Comparison of ENCODE assay signal across 2 cellular contexts in the genomic region with DNA sequence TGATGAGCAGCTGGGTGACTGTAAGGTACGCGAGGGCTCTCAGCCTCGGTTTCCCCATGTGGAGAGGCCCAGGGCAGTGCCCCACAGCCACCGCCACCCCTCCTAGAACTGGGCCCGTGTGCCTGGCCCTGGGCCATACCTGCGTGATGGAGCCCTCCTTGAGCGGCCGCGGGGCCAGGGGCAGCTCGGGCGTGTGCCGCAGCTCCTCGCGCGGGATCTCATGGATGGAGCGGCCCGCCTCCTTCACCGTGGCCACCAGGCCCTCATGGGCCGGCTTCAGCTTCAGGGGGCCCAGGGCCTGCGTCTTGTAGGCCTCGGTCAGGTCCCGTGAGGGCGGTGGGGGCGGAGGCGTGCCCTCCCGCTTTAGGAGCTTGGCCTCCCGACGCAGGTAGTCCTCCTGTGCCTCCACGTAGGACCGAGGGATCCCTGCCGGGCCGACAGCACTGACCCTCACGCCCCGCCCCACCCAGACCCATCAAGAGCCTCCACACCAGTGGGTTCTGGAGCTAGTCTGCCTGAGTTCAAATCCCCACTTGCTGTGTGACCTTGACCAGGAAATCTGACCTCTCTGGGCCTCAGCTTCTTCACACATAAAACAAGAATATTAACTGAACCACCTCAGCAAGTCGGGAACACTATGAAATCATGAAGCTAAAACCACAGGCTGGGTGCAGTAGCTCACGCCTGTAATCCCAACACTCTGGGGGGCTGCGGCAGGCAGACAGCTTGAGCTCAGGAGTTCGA.
A peak's percentile ranks its signal among the peaks of the same experiment; 100 is the strongest.
TF ChIP-seq lines count a peak whose summit lies in the region.

No MANE protein-coding gene starts in this region.

TF ChIP-seq in A549, 52 proteins besides CTCF, POLR2A, EP300 and RAD21:
- TF ChIP-seq ZFP36 (IDR thresholded peaks at IDR 0.05; ENCODE audit: borderline replicate concordance, partially characterized antibody) = peak; percentile 42
- TF ChIP-seq ESRRA (IDR thresholded peaks at IDR 0.05; ENCODE audit: borderline replicate concordance, low read length) = no peak
- no peak for TF ChIP-seq POLR2AphosphoS2 (conservative IDR thresholded peaks at IDR 0.05; ENCODE audit: low read length)
- TF ChIP-seq NR3C1 (IDR thresholded peaks at IDR 0.05) = no peak
- TF ChIP-seq GATA3 (IDR thresholded peaks at IDR 0.05; ENCODE audit: borderline replicate concordance) = no peak

TF ChIP-seq in K562, 482 proteins besides CTCF, POLR2A, EP300 and RAD21:
- TF ChIP-seq, protein P1, sequence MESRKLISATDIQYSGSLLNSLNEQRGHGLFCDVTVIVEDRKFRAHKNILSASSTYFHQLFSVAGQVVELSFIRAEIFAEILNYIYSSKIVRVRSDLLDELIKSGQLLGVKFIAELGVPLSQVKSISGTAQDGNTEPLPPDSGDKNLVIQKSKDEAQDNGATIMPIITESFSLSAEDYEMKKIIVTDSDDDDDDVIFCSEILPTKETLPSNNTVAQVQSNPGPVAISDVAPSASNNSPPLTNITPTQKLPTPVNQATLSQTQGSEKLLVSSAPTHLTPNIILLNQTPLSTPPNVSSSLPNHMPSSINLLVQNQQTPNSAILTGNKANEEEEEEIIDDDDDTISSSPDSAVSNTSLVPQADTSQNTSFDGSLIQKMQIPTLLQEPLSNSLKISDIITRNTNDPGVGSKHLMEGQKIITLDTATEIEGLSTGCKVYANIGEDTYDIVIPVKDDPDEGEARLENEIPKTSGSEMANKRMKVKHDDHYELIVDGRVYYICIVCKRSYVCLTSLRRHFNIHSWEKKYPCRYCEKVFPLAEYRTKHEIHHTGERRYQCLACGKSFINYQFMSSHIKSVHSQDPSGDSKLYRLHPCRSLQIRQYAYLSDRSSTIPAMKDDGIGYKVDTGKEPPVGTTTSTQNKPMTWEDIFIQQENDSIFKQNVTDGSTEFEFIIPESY (CRISPR knock-in tag; IDR thresholded peaks at IDR 0.05) = 0 out of 2 replicates have a peak, but pooled peaks have one; percentile 21
- TF ChIP-seq ZFP36 (IDR thresholded peaks at IDR 0.05; ENCODE audit: low read depth, low read length, partially characterized antibody) = peak; percentile 57
- no peak for TF ChIP-seq ZKSCAN8 (CRISPR knock-in tag; IDR thresholded peaks at IDR 0.05)
- no peak for TF ChIP-seq BACH1 (tag; IDR thresholded peaks at IDR 0.05)
- TF ChIP-seq EGR1 (conservative IDR thresholded peaks at IDR 0.05) = no peak
- TF ChIP-seq RCOR1 (IDR thresholded peaks at IDR 0.05; ENCODE audit: borderline replicate concordance in 1 of 2, low read depth in 2 of 2, low read length in 2 of 2) = no peak
- TF ChIP-seq, protein P2, sequence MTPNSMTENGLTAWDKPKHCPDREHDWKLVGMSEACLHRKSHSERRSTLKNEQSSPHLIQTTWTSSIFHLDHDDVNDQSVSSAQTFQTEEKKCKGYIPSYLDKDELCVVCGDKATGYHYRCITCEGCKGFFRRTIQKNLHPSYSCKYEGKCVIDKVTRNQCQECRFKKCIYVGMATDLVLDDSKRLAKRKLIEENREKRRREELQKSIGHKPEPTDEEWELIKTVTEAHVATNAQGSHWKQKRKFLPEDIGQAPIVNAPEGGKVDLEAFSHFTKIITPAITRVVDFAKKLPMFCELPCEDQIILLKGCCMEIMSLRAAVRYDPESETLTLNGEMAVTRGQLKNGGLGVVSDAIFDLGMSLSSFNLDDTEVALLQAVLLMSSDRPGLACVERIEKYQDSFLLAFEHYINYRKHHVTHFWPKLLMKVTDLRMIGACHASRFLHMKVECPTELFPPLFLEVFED (CRISPR knock-in tag; conservative IDR thresholded peaks at IDR 0.05) = no peak
- TF ChIP-seq, protein P3, sequence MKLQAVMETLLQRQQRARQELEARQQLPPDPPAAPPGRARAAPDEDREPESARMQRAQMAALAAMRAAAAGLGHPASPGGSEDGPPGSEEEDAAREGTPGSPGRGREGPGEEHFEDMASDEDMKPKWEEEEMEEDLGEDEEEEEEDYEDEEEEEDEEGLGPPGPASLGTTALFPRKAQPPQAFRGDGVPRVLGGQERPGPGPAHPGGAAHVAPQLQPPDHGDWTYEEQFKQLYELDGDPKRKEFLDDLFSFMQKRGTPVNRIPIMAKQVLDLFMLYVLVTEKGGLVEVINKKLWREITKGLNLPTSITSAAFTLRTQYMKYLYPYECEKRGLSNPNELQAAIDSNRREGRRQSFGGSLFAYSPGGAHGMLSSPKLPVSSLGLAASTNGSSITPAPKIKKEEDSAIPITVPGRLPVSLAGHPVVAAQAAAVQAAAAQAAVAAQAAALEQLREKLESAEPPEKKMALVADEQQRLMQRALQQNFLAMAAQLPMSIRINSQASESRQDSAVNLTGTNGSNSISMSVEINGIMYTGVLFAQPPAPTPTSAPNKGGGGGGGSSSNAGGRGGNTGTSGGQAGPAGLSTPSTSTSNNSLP (IDR thresholded peaks at IDR 0.05; ENCODE audit: borderline replicate concordance, low read depth, low read length) = no peak
- TF ChIP-seq ZNF717 (CRISPR knock-in tag; IDR thresholded peaks at IDR 0.05) = no peak
TF ChIP-seq in K562: peak in this region for 2.
